Comparison of ENCODE assay signal across 8 cellular contexts in the genomic region with DNA sequence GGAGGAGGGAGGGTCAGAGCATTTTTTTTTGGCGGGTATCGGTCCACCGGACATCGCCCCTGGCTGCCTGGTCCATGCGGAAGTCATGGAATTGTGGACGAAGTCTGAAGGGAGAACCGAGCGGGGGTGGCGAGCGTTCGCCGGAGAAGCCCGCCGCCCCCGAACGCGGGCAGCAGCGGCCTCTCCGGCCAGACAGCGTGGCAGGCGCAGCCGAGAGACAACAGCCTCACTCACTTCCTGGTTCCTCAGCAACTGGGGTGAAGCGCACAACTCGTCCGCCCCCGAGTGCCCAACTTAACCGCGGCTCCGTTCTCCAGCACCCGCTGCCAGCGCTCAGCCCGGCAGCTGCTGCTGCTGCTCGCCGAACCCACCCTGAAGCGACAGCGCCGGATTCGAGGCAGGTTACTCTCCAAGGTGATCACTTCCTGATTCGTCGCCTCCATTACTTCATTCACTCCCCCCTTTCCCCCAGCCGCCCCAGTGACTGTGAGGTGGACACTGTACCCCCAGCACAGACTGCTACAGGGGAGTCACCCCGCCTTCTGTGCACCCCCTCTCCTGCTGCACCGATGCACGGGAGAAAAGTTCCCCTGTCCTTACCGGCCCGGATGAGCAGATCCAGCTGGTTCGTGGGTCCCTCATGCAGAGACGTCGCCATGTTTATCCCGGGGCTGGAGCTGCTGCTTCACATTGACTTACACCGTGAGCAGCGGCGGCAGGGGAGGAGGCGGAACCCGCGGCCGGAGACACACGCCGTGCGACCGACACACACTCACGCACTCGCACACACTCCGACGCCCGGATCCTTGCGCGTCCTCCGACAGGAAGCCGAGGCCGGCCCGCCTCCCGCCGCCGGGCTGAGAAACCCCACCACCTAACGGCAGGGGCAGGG.
DNase-seq lines count a peak whose midpoint lies in the region; ATAC-seq and TF ChIP-seq lines count a peak whose summit lies in the region.

No MANE protein-coding gene starts in this region.

- 0 to 1% (median 1%) methylated on average over 7 to 76 of the region's 76 CpGs for WGBS in adrenal gland, 4 donors
- under 1% methylated on average over 56 of the region's 76 CpGs for WGBS in prostate gland
- WGBS in urinary bladder: under 1% methylated on average over 76 of the region's 76 CpGs

- TF ChIP-seq CTCF in GM12865 (IDR thresholded peaks at IDR 0.05; ENCODE audit: insufficient read depth, low read depth, low read length, missing control alignments): peak; percentile 2
- peak in 2 of 6 experiments; percentile 40 to 42 for TF ChIP-seq CTCF in adrenal gland (IDR thresholded peaks at IDR 0.05)
- peak in 3 of 4 experiments; percentile 28 to 53 (median 34) for TF ChIP-seq CTCF in prostate gland (IDR thresholded peaks at IDR 0.05)

- H3K4me1 ChIP-seq in adrenal gland (replicated peaks in 1 of 2) (peaks cover 4 to 36% of the 10 kb centered on the region in 2 donors), prostate gland (replicated peaks) (no peaks in the 10 kb centered on the region), urinary bladder (ENCODE audit: insufficient read depth) (no peaks in the 10 kb centered on the region)

- intact Hi-C loops in adrenal gland (cut with DNase I): loop anchor here (10.0 kb wide), 2 partner anchors 49 to 59 kb away; no protein-coding TSS in a partner anchor
- intact Hi-C loops in left ventricle myocardium superior (cut with micrococcal nuclease): loop anchor here (10.0 kb wide), 2 partner anchors 49 to 211 kb away; no protein-coding TSS in a partner anchor
- intact Hi-C loops in prostate gland (cut with DNase I): loop anchor here (2.0 to 5.0 kb wide), 2 partner anchors 51 to 93 kb away; partner anchors contain the start of gene ELF2

- peak; percentile 96 for DNase-seq in GM12865 (ENCODE audit: low read depth)
- DNase-seq in NCI-H1048 (lab: John Stamatoyannopoulos, UW): peak; percentile 77
- DNase-seq in SW 1271 (lab: John Stamatoyannopoulos, UW): peak; percentile 40 to 75
- peak; percentile 86 to 96 (median 92) for DNase-seq in adrenal gland
- peak; percentile 93 for DNase-seq in left ventricle myocardium superior
- DNase-seq in prostate gland (ENCODE audit: low spot score): peak; percentile 83

- TF ChIP-seq POLR2A in adrenal gland (IDR thresholded peaks at IDR 0.05): peak; percentile 49 to 86
- TF ChIP-seq POLR2A in prostate gland (IDR thresholded peaks at IDR 0.05): peak; percentile 30

- peak; percentile 49 for ATAC-seq in HG02571 (IDR thresholded peaks at IDR 0.05; ENCODE audit: unreplicated experiment)
- peak; percentile 81 for ATAC-seq in left ventricle myocardium superior

- no peaks in the 10 kb centered on the region for H3K9me3 ChIP-seq in adrenal gland (replicated peaks in 1 of 3)
- H3K9me3 ChIP-seq in prostate gland: no peaks in the 10 kb centered on the region

- H3K36me3 ChIP-seq in adrenal gland (replicated peaks in 1 of 2) (no peaks in the 10 kb centered on the region), prostate gland (no peaks in the 10 kb centered on the region), urinary bladder (ENCODE audit: insufficient read depth) (no peaks in the 10 kb centered on the region)

- H3K27ac ChIP-seq in adrenal gland (peak overlapping the region; percentile 89 to 96 (median 92)), prostate gland (peak overlapping the region; percentile 95 to 97), urinary bladder (ENCODE audit: low read depth) (peak overlapping the region; percentile 91)

- H3K27me3 ChIP-seq in adrenal gland (no peaks in the 10 kb centered on the region), prostate gland (replicated peaks; ENCODE audit: insufficient read depth) (no peaks in the 10 kb centered on the region)

- H3K4me3 ChIP-seq in GM12865 (ENCODE audit: low read depth, low read length) (peak overlapping the region; percentile 100), adrenal gland (peak overlapping the region; percentile 3 to 88 (median 80)), prostate gland (peak overlapping the region; percentile 72 to 78), urinary bladder (ENCODE audit: low read depth, low read length) (peak overlapping the region; percentile 62)

Comparison
In these comparisons a context has a peak if more than half of its experiments do, and no peak if none do; other contexts are left out.
1. Peak in every context shown above with its lines: DNase-seq, ATAC-seq, H3K4me3 ChIP-seq and H3K27ac ChIP-seq.